ENCODE assay signal across 10 cellular contexts in the genomic region with DNA sequence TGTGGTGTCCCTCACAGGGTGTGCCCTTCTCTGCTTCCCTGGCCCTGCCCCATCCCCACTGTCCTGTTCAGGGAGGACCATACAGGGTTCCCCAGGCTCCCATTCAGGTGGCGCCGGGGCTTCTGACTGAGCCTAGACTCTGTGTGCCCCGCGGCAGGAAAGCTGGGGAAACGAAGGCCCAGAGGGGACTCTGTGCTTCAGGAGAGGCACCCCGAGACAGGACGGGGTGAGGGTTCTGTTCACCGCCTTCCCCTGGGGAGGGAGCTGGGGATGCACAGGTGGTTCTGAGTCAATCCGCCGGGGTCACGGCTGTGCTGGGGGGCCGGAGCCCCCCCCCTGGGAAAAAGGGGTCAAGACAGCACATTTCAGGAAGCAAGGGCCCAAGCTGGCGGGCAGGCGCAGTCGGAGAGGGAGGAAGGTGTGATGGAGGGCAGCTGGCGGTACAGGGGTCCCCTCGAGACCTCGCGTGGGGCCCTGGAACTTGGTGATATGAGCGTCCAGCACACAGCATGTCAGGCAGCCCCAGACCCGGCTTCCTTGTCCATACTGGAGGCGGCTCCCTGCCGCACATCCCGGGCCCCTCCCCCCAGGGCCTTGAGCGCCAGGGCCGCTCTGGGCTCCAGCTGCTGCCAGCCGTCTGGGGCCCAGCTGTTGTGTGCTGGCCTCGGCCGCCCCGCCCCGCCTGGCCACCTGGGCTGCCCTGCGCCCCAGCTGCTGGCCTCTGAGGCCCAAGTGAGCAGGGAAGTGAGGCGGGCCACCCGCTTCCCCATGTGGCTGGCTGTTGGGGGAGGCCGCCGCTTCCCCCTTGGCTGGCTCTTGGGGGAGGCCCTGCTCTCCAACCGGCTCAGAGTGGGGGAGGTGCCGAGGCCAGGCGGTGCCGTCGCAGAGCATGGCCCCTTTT. TPM values are rescaled to one million over a fixed set of nuclear protein-coding genes. Genes with fewer than 3 reads are reported as not detected.
DNase-seq lines count a peak whose midpoint lies in the region; ATAC-seq, FAIRE-seq and TF ChIP-seq lines count a peak whose summit lies in the region.
"Had no signal": no experiment of that assay in that cellular context is flagged by ENCODE, and none has a peak within 500 bp of the region (broad histone marks: within the 10 kb centered on the region; RNA-seq: fewer than 3 reads in every experiment).

No MANE protein-coding gene starts in this region.

- ATAC-seq in activated naive CD4-positive, alpha-beta T cell treated with anti-CD3 and anti-CD28 coated beads, Interleukin-2, amount 50 U/mL, for 72 hours = no peak

- H3K9me1 ChIP-seq in endothelial cell of umbilical vein (replicated peaks; ENCODE audit: control insufficient read depth, extremely low read depth, insufficient read depth, low read length) = no peaks in the 10 kb centered on the region

- H3K4me2 ChIP-seq in endothelial cell of umbilical vein (ENCODE audit: insufficient read depth, low read length) = no peak overlapping the region

- POLR2A ChIA-PET in endothelial cell of umbilical vein (lab: Charles Lee) = no interaction called here

- no peak overlapping the region for H3K27ac Mint-ChIP-seq in neural crest cell (ENCODE audit: unreplicated experiment)
- H3K27ac Mint-ChIP-seq in activated naive CD4-positive, alpha-beta T cell treated with anti-CD3 and anti-CD28 coated beads, Interleukin-2, amount 50 U/mL, for 72 hours = no peak overlapping the region

- no peaks in the 10 kb centered on the region for H3K36me3 ChIP-seq in endothelial cell of umbilical vein (ENCODE audit: control insufficient read depth in 2 of 2, extremely low read depth in 1 of 2, insufficient read depth in 2 of 2, low read length in 2 of 2)
- H3K36me3 ChIP-seq: ascending aorta had no signal

- peak overlapping the region; percentile 23 for H3K4me3 Mint-ChIP-seq in neural crest cell

- H3K27ac ChIP-seq in endothelial cell of umbilical vein (ENCODE audit: insufficient read depth, low read depth, low read length) (no peak overlapping the region), coronary artery (no peak overlapping the region)
- H3K27ac ChIP-seq: ascending aorta had no signal

- peaks cover 26 to 28% of the 10 kb centered on the region in 2 experiments for H3K27me3 ChIP-seq in endothelial cell of umbilical vein (ENCODE audit: control insufficient read depth in 2 of 2, insufficient read depth in 2 of 2, low read length in 2 of 2)

- H4K20me1 ChIP-seq in endothelial cell of umbilical vein (replicated peaks; ENCODE audit: control insufficient read depth, extremely low read depth, insufficient read depth, low read length) = no peaks in the 10 kb centered on the region

- no peak overlapping the region for H2AFZ ChIP-seq in endothelial cell of umbilical vein (ENCODE audit: low read depth, low read length)

- H3K9me3 ChIP-seq in endothelial cell of umbilical vein (replicated peaks; ENCODE audit: control insufficient read depth, insufficient read depth, low read length) = no peaks in the 10 kb centered on the region
- H3K9me3 ChIP-seq: ascending aorta had no signal

- TF ChIP-seq CTCF in endothelial cell of umbilical vein (IDR thresholded peaks at IDR 0.05; ENCODE audit: extremely low read depth in 1 of 2, insufficient read depth in 1 of 2, low read depth in 1 of 2, low read length in 2 of 2) (no peak), neural crest cell (conservative IDR thresholded peaks at IDR 0.05) (no peak), coronary artery (IDR thresholded peaks at IDR 0.05) (no peak)

- intact Hi-C loops in endothelial cell of umbilical vein (cut with micrococcal nuclease) = no loop called here

- peaks cover 35% of the 10 kb centered on the region for H3K27me3 Mint-ChIP-seq in neural crest cell (ENCODE audit: low read depth)

- H3K9ac ChIP-seq in endothelial cell of umbilical vein (replicated peaks; ENCODE audit: extremely low read depth, insufficient read depth, low read length) = no peak overlapping the region

- H3K9me3 Mint-ChIP-seq in neural crest cell = no peaks in the 10 kb centered on the region
- H3K9me3 Mint-ChIP-seq in activated naive CD4-positive, alpha-beta T cell treated with anti-CD3 and anti-CD28 coated beads, Interleukin-2, amount 50 U/mL, for 72 hours = no peaks in the 10 kb centered on the region

- BruUV-seq in endothelial cell of umbilical vein (replicated peaks; lab: Mats Ljungman, UMichigan) = no TSS peak

- dilution Hi-C loops in endothelial cell of umbilical vein (cut with MboI; ENCODE audit: extremely low pct_ligation_motif_present, low sequenced_read_pairs) = no loop called here

- H3K4me1 ChIP-seq in endothelial cell of umbilical vein (ENCODE audit: control insufficient read depth, extremely low read depth, insufficient read depth, low read length) = no peaks in the 10 kb centered on the region

- H3K4me3 ChIP-seq in endothelial cell of umbilical vein (replicated peaks in 1 of 3; ENCODE audit: insufficient read depth in 1 of 3, low read depth in 1 of 3, low read length in 3 of 3) = no peak overlapping the region
- no peak overlapping the region for H3K4me3 ChIP-seq in coronary artery
- H3K4me3 ChIP-seq: ascending aorta had no signal

- CTCF ChIA-PET in endothelial cell of umbilical vein (lab: Charles Lee) = interaction anchor here (1.6 to 2.4 kb wide), 2 partner anchors 9 to 54 kb away, joined by 3 to 7 read pairs; no protein-coding TSS in a partner anchor

- H3K79me2 ChIP-seq in endothelial cell of umbilical vein (ENCODE audit: control insufficient read depth, insufficient read depth, low read length) = no peaks in the 10 kb centered on the region

- FAIRE-seq in endothelial cell of umbilical vein (lab: Jason Lieb, UNC) = no peak

- H3K36me3 Mint-ChIP-seq in neural crest cell (ENCODE audit: low read depth) = no peaks in the 10 kb centered on the region
- no peaks in the 10 kb centered on the region for H3K36me3 Mint-ChIP-seq in activated naive CD4-positive, alpha-beta T cell treated with anti-CD3 and anti-CD28 coated beads, Interleukin-2, amount 50 U/mL, for 72 hours

- peaks cover 31% of the 10 kb centered on the region for H3K4me1 Mint-ChIP-seq in neural crest cell

- DNase-seq in DMS 273 treated with DMSO at 0.1 percent for 48 hours (lab: John Stamatoyannopoulos, UW) (peak; percentile 56), NCI-H2227 treated with DMSO at 0.1 percent for 48 hours (lab: John Stamatoyannopoulos, UW) (peak; percentile 22), endothelial cell of umbilical vein (ENCODE audit: low read depth, low spot score) (no peak), neural crest cell (ENCODE audit: low read depth, low spot score) (peak; percentile 54), amniotic stem cell (lab: John Stamatoyannopoulos, UW) (no peak), middle frontal gyrus (ENCODE audit: extremely low spot score, low spot score) (no peak), coronary artery (ENCODE audit: low spot score) (no peak)
- DNase-seq in activated naive CD4-positive, alpha-beta T cell treated with anti-CD3 and anti-CD28 coated beads, Interleukin-2, amount 50 U/mL, for 72 hours (ENCODE audit: low spot score in 2 of 2) = no peak

- TF ChIP-seq POLR2A in endothelial cell of umbilical vein (IDR thresholded peaks at IDR 0.05; ENCODE audit: low read depth, low read length) = no peak

RNA-seq across cellular contexts. Expression of gene NOTUM, which starts 5.6 kb away (rescaled TPM):
- total RNA-seq in endothelial cell of umbilical vein (not detected in 2 replicates), neural crest cell (5.9 and 6.3 TPM in 2 replicates)
- polyA plus RNA-seq in endothelial cell of umbilical vein = not detected in 2 replicates
- polyA plus RNA-seq in endothelial cell of umbilical vein (2011; cell fraction: cytosol; rRNA removed) = not detected in 2 replicates
- not detected in 2 replicates for polyA plus RNA-seq in endothelial cell of umbilical vein (2011; cell fraction: nucleus; rRNA removed)
- polyA plus RNA-seq in endothelial cell of umbilical vein (2012) = not detected in 2 replicates
- polyA minus RNA-seq in endothelial cell of umbilical vein = 0.06 and 0.24 TPM in 2 replicates
- 2.2 TPM for polyA minus RNA-seq in endothelial cell of umbilical vein (2011; cell fraction: cytosol; rRNA and poly(A)+ RNA removed)
- not detected in 2 replicates for polyA minus RNA-seq in endothelial cell of umbilical vein (2011; cell fraction: nucleus; rRNA and poly(A)+ RNA removed)
- 1 to 10 TPM in 1 of 2 donors, under 1 TPM in 1; 0.39 to 1.1 TPM for total RNA-seq in activated naive CD4-positive, alpha-beta T cell treated with anti-CD3 and anti-CD28 coated beads, Interleukin-2, amount 50 U/mL, for 72 hours
- total RNA-seq: ascending aorta had no signal

RNA-seq across cellular contexts. Expression of gene ASPSCR1, which starts 10.8 kb away (rescaled TPM):
- total RNA-seq in endothelial cell of umbilical vein (30.9 and 36.5 TPM in 2 replicates), neural crest cell (50.0 and 51.9 TPM in 2 replicates)
- polyA plus RNA-seq in endothelial cell of umbilical vein = 24.8 and 30.4 TPM in 2 replicates
- polyA plus RNA-seq in endothelial cell of umbilical vein (2011; cell fraction: cytosol; rRNA removed) = 12.2 and 20.1 TPM in 2 replicates
- polyA plus RNA-seq in endothelial cell of umbilical vein (2011; cell fraction: nucleus; rRNA removed) = 47.4 and 58.5 TPM in 2 replicates
- polyA plus RNA-seq in endothelial cell of umbilical vein (2012) = 14.4 and 18.6 TPM in 2 replicates
- 12.6 and 20.8 TPM in 2 replicates for polyA minus RNA-seq in endothelial cell of umbilical vein
- polyA minus RNA-seq in endothelial cell of umbilical vein (2011; cell fraction: cytosol; rRNA and poly(A)+ RNA removed) = 29.3 TPM
- polyA minus RNA-seq in endothelial cell of umbilical vein (2011; cell fraction: nucleus; rRNA and poly(A)+ RNA removed) = 20.8 and 34.2 TPM in 2 replicates
- 10 to 100 TPM; 19.7 to 62.3 TPM for total RNA-seq in activated naive CD4-positive, alpha-beta T cell treated with anti-CD3 and anti-CD28 coated beads, Interleukin-2, amount 50 U/mL, for 72 hours

RNA-seq across cellular contexts. Expression of gene MYADML2, which starts 19.6 kb away (rescaled TPM):
- total RNA-seq in endothelial cell of umbilical vein (not detected in 2 replicates), neural crest cell (0.11 TPM in 1 of 2 replicates, not detected in the other)
- polyA plus RNA-seq in endothelial cell of umbilical vein = not detected in 2 replicates
- polyA plus RNA-seq in endothelial cell of umbilical vein (2011; cell fraction: cytosol; rRNA removed) = not detected in 2 replicates
- polyA plus RNA-seq in endothelial cell of umbilical vein (2011; cell fraction: nucleus; rRNA removed) = not detected in 2 replicates
- polyA plus RNA-seq in endothelial cell of umbilical vein (2012) = not detected in 2 replicates
- not detected in 2 replicates for polyA minus RNA-seq in endothelial cell of umbilical vein
- polyA minus RNA-seq in endothelial cell of umbilical vein (2011; cell fraction: cytosol; rRNA and poly(A)+ RNA removed) = not detected
- not detected in 2 replicates for polyA minus RNA-seq in endothelial cell of umbilical vein (2011; cell fraction: nucleus; rRNA and poly(A)+ RNA removed)
- not detected for total RNA-seq in activated naive CD4-positive, alpha-beta T cell treated with anti-CD3 and anti-CD28 coated beads, Interleukin-2, amount 50 U/mL, for 72 hours
- total RNA-seq: ascending aorta; T-helper 1 cell treated with Interleukin-12 subunit alpha and Interleukin-12 subunit beta and Interleukin-4 antibody, amounts not matched to agents 30 ng/mL and 1 ng/mL, for 36 hours had no signal

RNA-seq across cellular contexts. Expression of gene PYCR1, which starts 29.5 kb away (rescaled TPM):
- total RNA-seq in endothelial cell of umbilical vein (77.7 and 85.3 TPM in 2 replicates), neural crest cell (93.0 and 102 TPM in 2 replicates)
- 94.8 and 124 TPM in 2 replicates for polyA plus RNA-seq in endothelial cell of umbilical vein
- polyA plus RNA-seq in endothelial cell of umbilical vein (2011; cell fraction: cytosol; rRNA removed) = 75.4 and 97.2 TPM in 2 replicates
- 44.2 and 51.9 TPM in 2 replicates for polyA plus RNA-seq in endothelial cell of umbilical vein (2011; cell fraction: nucleus; rRNA removed)
- 92.9 and 125 TPM in 2 replicates for polyA plus RNA-seq in endothelial cell of umbilical vein (2012)
- 72.3 and 73.4 TPM in 2 replicates for polyA minus RNA-seq in endothelial cell of umbilical vein
- polyA minus RNA-seq in endothelial cell of umbilical vein (2011; cell fraction: cytosol; rRNA and poly(A)+ RNA removed) = 53.4 TPM
- polyA minus RNA-seq in endothelial cell of umbilical vein (2011; cell fraction: nucleus; rRNA and poly(A)+ RNA removed) = 9.2 and 11.4 TPM in 2 replicates
- 10 to 100 TPM; 30.3 to 75.1 TPM for total RNA-seq in activated naive CD4-positive, alpha-beta T cell treated with anti-CD3 and anti-CD28 coated beads, Interleukin-2, amount 50 U/mL, for 72 hours

RNA-seq across cellular contexts. Expression of gene MAFG, which starts 39.1 kb away (rescaled TPM):
- total RNA-seq in endothelial cell of umbilical vein (30.5 and 35.0 TPM in 2 replicates), neural crest cell (24.1 and 24.2 TPM in 2 replicates)
- 27.6 and 28.0 TPM in 2 replicates for polyA plus RNA-seq in endothelial cell of umbilical vein
- 18.8 and 19.6 TPM in 2 replicates for polyA plus RNA-seq in endothelial cell of umbilical vein (2011; cell fraction: cytosol; rRNA removed)
- 91.2 and 91.3 TPM in 2 replicates for polyA plus RNA-seq in endothelial cell of umbilical vein (2011; cell fraction: nucleus; rRNA removed)
- 18.8 and 25.2 TPM in 2 replicates for polyA plus RNA-seq in endothelial cell of umbilical vein (2012)
- 19.3 and 20.4 TPM in 2 replicates for polyA minus RNA-seq in endothelial cell of umbilical vein
- polyA minus RNA-seq in endothelial cell of umbilical vein (2011; cell fraction: cytosol; rRNA and poly(A)+ RNA removed) = 8.0 TPM
- 12.0 and 14.9 TPM in 2 replicates for polyA minus RNA-seq in endothelial cell of umbilical vein (2011; cell fraction: nucleus; rRNA and poly(A)+ RNA removed)
- total RNA-seq in activated naive CD4-positive, alpha-beta T cell treated with anti-CD3 and anti-CD28 coated beads, Interleukin-2, amount 50 U/mL, for 72 hours = 10 to 100 TPM; 19.6 to 35.2 TPM

Comparison
In these comparisons a context has a peak if more than half of its experiments do, and no peak if none do; other contexts are left out.
1. DNase-seq: peak in DMS 273 treated with DMSO at 0.1 percent for 48 hours (single experiment), NCI-H2227 treated with DMSO at 0.1 percent for 48 hours (single experiment) and neural crest cell (single experiment); none in endothelial cell of umbilical vein (single experiment), amniotic stem cell (single experiment), middle frontal gyrus (single experiment), activated naive CD4-positive, alpha-beta T cell treated with anti-CD3 and anti-CD28 coated beads, Interleukin-2, amount 50 U/mL, for 72 hours (0 of 2) and coronary artery (single experiment).